In the genomic region with DNA sequence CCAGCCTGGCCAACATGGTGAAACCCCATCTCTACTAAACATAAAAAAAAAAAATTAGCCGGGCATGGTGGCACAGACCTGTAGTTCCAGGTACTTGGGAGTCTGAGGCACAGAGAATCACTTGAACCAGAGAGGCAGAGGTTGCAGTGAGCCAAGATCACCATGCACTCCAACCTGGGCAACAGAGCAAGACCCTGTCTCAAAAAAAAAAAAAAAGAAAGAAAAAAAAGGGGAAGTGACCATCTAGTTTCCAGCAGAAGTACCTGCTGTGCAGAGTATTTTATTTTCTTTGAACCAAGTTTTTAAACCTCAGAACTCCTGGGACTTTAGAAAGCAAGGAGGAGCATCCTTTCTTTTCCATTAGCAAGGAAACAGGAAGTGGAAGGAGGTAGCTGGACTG, we compare ENCODE assay signal across 37 cellular contexts.
"Had no signal": no experiment of that assay in that cellular context is flagged by ENCODE, and none has a peak within 500 bp of the region (broad histone marks: within the 10 kb centered on the region; RNA-seq: fewer than 3 reads in every experiment).

No MANE protein-coding gene starts in this region.

- H3K4me3 Mint-ChIP-seq: activated CD4-positive, alpha-beta T cell treated with anti-CD3 and anti-CD28 coated beads for 36 hours; activated CD4-positive, alpha-beta T cell treated with anti-CD3 and anti-CD28 coated beads, Interleukin-2, amount 10 ng/mL, durations not matched to agents 7 days and 5 days; activated CD8-positive, alpha-beta T cell treated with anti-CD3 and anti-CD28 coated beads, Interleukin-2, amount 10 ng/mL, durations not matched to agents 7 days and 5 days; activated naive CD4-positive, alpha-beta T cell treated with anti-CD3 and anti-CD28 coated beads, Interleukin-2, amount 50 U/mL, for 24 hours; activated naive CD8-positive, alpha-beta T cell treated with anti-CD3 and anti-CD28 coated beads, Interleukin-2, amount 10 ng/mL, durations not matched to agents 7 days and 5 days; activated T-cell treated with anti-CD3 and anti-CD28 coated beads, Interleukin-2, amount 50 U/mL, for 24 hours; central memory CD8-positive, alpha-beta T cell; T-helper 2 cell treated with Interferon-gamma antibody and Interleukin-4, amounts not matched to agents 5 μg/mL and 100 μg/mL, for 36 hours had no signal

- H2AFZ ChIP-seq: PC-9 had no signal

- H3K27ac ChIP-seq: ascending aorta, cardiac muscle cell, colonic mucosa, PC-9, RWPE1 had no signal

- H3K9me3 Mint-ChIP-seq: activated CD4-positive, alpha-beta T cell treated with anti-CD3 and anti-CD28 coated beads, Interleukin-2, amount 10 ng/mL, durations not matched to agents 7 days and 5 days; activated naive CD4-positive, alpha-beta T cell treated with anti-CD3 and anti-CD28 coated beads, Interleukin-2, amount 50 U/mL, for 24 hours; activated naive CD8-positive, alpha-beta T cell treated with anti-CD3 and anti-CD28 coated beads, Interleukin-2, amount 10 ng/mL, durations not matched to agents 7 days and 5 days; activated T-cell treated with anti-CD3 and anti-CD28 coated beads, Interleukin-2, amount 50 U/mL, for 24 hours; activated T-helper 2 cell treated with anti-CD3 and anti-CD28 coated beads, Interferon-gamma antibody, Interleukin-2, Interleukin-4, amounts not matched to agents 10 μg/mL and 5 μg/mL and 100 μg/mL, durations not matched to agents 14 hours and 24 hours and 36 hours; central memory CD8-positive, alpha-beta T cell; T-helper 2 cell treated with Interferon-gamma antibody and Interleukin-4, amounts not matched to agents 5 μg/mL and 100 μg/mL, for 36 hours had no signal

- H3K9me3 ChIP-seq: ascending aorta, colonic mucosa had no signal

- DNase-seq: activated CD4-positive, alpha-beta T cell treated with anti-CD3 and anti-CD28 coated beads for 36 hours; activated CD4-positive, alpha-beta T cell treated with anti-CD3 and anti-CD28 coated beads, Interleukin-2, amount 10 ng/mL, durations not matched to agents 7 days and 5 days; activated CD4-positive, alpha-beta T cell treated with anti-CD3 and anti-CD28 coated beads, Interleukin-2, amount 50 U/mL, for 48 hours; activated CD8-positive, alpha-beta T cell treated with anti-CD3 and anti-CD28 coated beads, Interleukin-2, amount 10 ng/mL, durations not matched to agents 7 days and 5 days; activated gamma-delta T cell; activated naive CD4-positive, alpha-beta T cell treated with Interleukin-2 at 50 U/mL for 16 hours; activated naive CD8-positive, alpha-beta T cell treated with anti-CD3 and anti-CD28 coated beads, Interleukin-2, amount 10 ng/mL, durations not matched to agents 7 days and 5 days; activated T-cell treated with anti-CD3 and anti-CD28 coated beads, Interleukin-2, amount 50 U/mL, for 24 hours; amygdala; colonic mucosa; KG1; MM.1S; NCI-H1048; NCI-H1105 treated with DMSO at 0.1 percent for 48 hours; NCI-H1436; NCI-H187; NCI-H2029 treated with DMSO at 0.1 percent for 48 hours; NCI-H2107; NCI-H2171; NCI-H510A; NCI-H526; NCI-H748 treated with DMSO at 0.1 percent for 48 hours; NK-92 treated with Interleukin-12 subunit alpha and Interleukin-12 subunit beta, amount 100 ng/mL, for 24 hours; PC-9; SIG-M5; SW 1271 had no signal

- ATAC-seq: activated CD4-positive, alpha-beta T cell treated with anti-CD3 and anti-CD28 coated beads for 36 hours; activated CD4-positive, CD25-positive, alpha-beta regulatory T cell treated with anti-CD3 and anti-CD28 coated beads, Interleukin-2, amount 50 U/mL, for 24 hours; activated CD8-positive, alpha-beta T cell treated with anti-CD3 and anti-CD28 coated beads, Interleukin-2, amount 10 ng/mL, durations not matched to agents 7 days and 5 days; Right ventricle myocardium inferior had no signal

- H3K4me2 ChIP-seq: PC-9 had no signal

- H3K4me1 ChIP-seq: colonic mucosa had no signal

- H3K36me3 ChIP-seq: colonic mucosa had no signal

- FAIRE-seq: RCC 7860, TTC549 had no signal

- H3K27me3 Mint-ChIP-seq: activated CD4-positive, alpha-beta T cell treated with anti-CD3 and anti-CD28 coated beads for 36 hours; activated CD4-positive, alpha-beta T cell treated with anti-CD3 and anti-CD28 coated beads, Interleukin-2, amount 10 ng/mL, durations not matched to agents 7 days and 5 days; activated naive CD4-positive, alpha-beta T cell treated with anti-CD3 and anti-CD28 coated beads, Interleukin-2, amount 50 U/mL, for 24 hours; activated naive CD8-positive, alpha-beta T cell treated with anti-CD3 and anti-CD28 coated beads, Interleukin-2, amount 10 ng/mL, durations not matched to agents 7 days and 5 days; activated T-cell treated with anti-CD3 and anti-CD28 coated beads, Interleukin-2, amount 50 U/mL, for 24 hours; central memory CD8-positive, alpha-beta T cell had no signal

- H3K4me3 ChIP-seq: ascending aorta, cardiac muscle cell, colonic mucosa, PC-9 had no signal

- H3K27ac Mint-ChIP-seq: activated CD4-positive, alpha-beta T cell treated with anti-CD3 and anti-CD28 coated beads for 36 hours; activated CD4-positive, alpha-beta T cell treated with anti-CD3 and anti-CD28 coated beads, Interleukin-2, amount 10 ng/mL, durations not matched to agents 7 days and 5 days; activated CD8-positive, alpha-beta T cell treated with anti-CD3 and anti-CD28 coated beads, Interleukin-2, amount 10 ng/mL, durations not matched to agents 7 days and 5 days; activated naive CD4-positive, alpha-beta T cell treated with anti-CD3 and anti-CD28 coated beads, Interleukin-2, amount 50 U/mL, for 24 hours; activated naive CD8-positive, alpha-beta T cell treated with anti-CD3 and anti-CD28 coated beads, Interleukin-2, amount 10 ng/mL, durations not matched to agents 7 days and 5 days; activated T-cell treated with anti-CD3 and anti-CD28 coated beads, Interleukin-2, amount 50 U/mL, for 24 hours; activated T-helper 2 cell treated with anti-CD3 and anti-CD28 coated beads, Interferon-gamma antibody, Interleukin-2, Interleukin-4, amounts not matched to agents 10 μg/mL and 5 μg/mL and 100 μg/mL, durations not matched to agents 14 hours and 24 hours and 36 hours; T-helper 2 cell treated with Interferon-gamma antibody and Interleukin-4, amounts not matched to agents 5 μg/mL and 100 μg/mL, for 36 hours had no signal

- H3K27me3 ChIP-seq: ascending aorta, cardiac muscle cell, colonic mucosa had no signal
